In genomic region chr2:152336103-152336853, GRCh38 we compare ENCODE assay signal across 8 cellular contexts. TPM values are rescaled to one million over a fixed set of nuclear protein-coding genes. Genes with fewer than 3 reads are reported as not detected.
DNase-seq lines count a peak whose midpoint lies in the region; ATAC-seq and TF ChIP-seq lines count a peak whose summit lies in the region.

No MANE protein-coding gene starts in this region.

- H3K36me3 ChIP-seq in BE2C: no peaks in the 10 kb centered on the region

- no peak for TF ChIP-seq CTCF in BE2C (IDR thresholded peaks at IDR 0.05; ENCODE audit: low read depth, low read length)

- ATAC-seq in GM18517 (IDR thresholded peaks at IDR 0.05; ENCODE audit: unreplicated experiment) (peak; percentile 13), GM18873 (IDR thresholded peaks at IDR 0.05; ENCODE audit: low FRiP score, unreplicated experiment) (no peak)

- no peaks in the 10 kb centered on the region for H3K27me3 ChIP-seq in BE2C

- no peak for TF ChIP-seq EP300 in Ishikawa (IDR thresholded peaks at IDR 0.05; ENCODE audit: borderline replicate concordance)

- intact Hi-C loops in posterior vena cava (cut with DNase I): loop anchor here in 1 of 2 donors (10.0 kb wide), 2 partner anchors 111 to 289 kb away; no protein-coding TSS in a partner anchor

- peak overlapping the region; percentile 65 for H3K4me3 ChIP-seq in BE2C (ENCODE audit: low read depth, low read length)

- no peaks in the 10 kb centered on the region for H3K4me1 ChIP-seq in BE2C

- H3K9me3 ChIP-seq in BE2C: no peaks in the 10 kb centered on the region

- no peak for TF ChIP-seq RAD21 in Ishikawa (IDR thresholded peaks at IDR 0.05; ENCODE audit: low read depth)

- DNase-seq in BE2C (peak; percentile 30), amniotic epithelial cell (ENCODE audit: low read depth) (peak; percentile 21), hepatic stellate cell (ENCODE audit: low spot score) (peak; percentile 38), posterior vena cava (ENCODE audit: low spot score) (peak; percentile 88), NCI-H2029 treated with DMSO at 0.1 percent for 48 hours (lab: John Stamatoyannopoulos, UW) (no peak)

TF ChIP-seq in Ishikawa, 13 proteins besides CTCF, POLR2A, EP300 and RAD21:
- TF ChIP-seq ZBTB7A (IDR thresholded peaks at IDR 0.05; ENCODE audit: low read depth): no peak
- TF ChIP-seq MAX (IDR thresholded peaks at IDR 0.05): peak; percentile 37
TF ChIP-seq in Ishikawa: peak in this region for 1.

RNA-seq across cellular contexts. Expression of gene FMNL2, which starts 1.3 kb away (rescaled TPM):
- polyA plus RNA-seq in BE2C (2012; ENCODE audit: insufficient read depth, insufficient read length, low read depth): 2.9 TPM
- 10 to 100 TPM; 35.5 to 45.0 TPM for total RNA-seq in posterior vena cava
